ENCODE assay signal across 10 cellular contexts in the genomic region with DNA sequence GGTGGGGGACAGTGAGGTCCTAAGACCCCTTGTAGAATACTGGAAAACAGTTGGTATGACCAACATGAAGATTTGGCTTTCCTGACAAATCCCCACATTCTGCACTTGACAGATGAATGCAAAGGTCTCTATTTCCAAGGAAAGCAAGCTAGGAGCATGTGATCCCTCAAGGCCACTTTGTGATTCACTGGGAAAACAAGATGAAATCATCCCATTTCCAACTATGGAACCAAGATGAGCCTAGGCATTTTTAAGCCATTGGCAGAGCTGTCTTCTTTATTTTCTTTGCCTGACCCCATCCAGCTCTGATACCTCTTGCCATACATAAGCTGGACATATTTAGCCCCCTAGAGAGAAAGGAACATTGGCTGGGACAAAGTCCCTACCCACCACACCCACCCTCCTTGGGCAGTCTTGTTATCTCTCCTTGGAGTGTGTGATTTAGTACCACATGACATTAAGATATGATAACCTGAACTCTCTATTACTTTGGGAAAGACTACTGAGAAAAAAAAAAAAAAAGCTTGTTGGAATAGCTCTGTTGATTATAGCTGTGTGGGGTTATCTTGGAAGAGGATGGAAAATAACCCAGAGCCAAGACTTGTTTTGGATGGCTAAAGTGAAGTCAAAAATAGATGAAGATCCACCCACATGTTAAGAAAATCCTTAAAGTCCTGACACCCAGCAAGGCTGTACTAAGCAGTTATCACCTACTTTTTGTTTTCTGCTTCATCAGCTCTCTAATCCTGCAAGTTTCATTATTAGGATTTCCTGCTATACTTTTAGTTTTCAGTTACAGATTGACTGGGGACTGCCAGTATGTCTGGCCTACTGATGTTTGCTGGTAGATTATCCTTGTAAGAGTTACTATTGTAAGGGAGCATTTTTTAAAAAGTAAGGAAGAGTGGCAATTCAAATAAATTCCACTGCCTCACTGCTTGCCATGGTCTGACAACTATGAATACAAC.
DNase-seq lines count a peak whose midpoint lies in the region; ATAC-seq and TF ChIP-seq lines count a peak whose summit lies in the region.
"Had no signal": no experiment of that assay in that cellular context is flagged by ENCODE, and none has a peak within 500 bp of the region (broad histone marks: within the 10 kb centered on the region; RNA-seq: fewer than 3 reads in every experiment).

No MANE protein-coding gene starts in this region.

- intact Hi-C loops in left ventricle myocardium superior (cut with micrococcal nuclease), result no loop called here
- intact Hi-C loops in CD14-positive monocyte (cut with micrococcal nuclease), result no loop called here

- H3K36me3 Mint-ChIP-seq in CD14-positive monocyte, result no peaks in the 10 kb centered on the region
- no peaks in the 10 kb centered on the region for H3K36me3 Mint-ChIP-seq in activated naive CD8-positive, alpha-beta T cell treated with anti-CD3 and anti-CD28 coated beads for 36 hours

- no peak overlapping the region for H3K4me3 Mint-ChIP-seq in CD14-positive monocyte
- no peak overlapping the region for H3K4me3 Mint-ChIP-seq in activated naive CD8-positive, alpha-beta T cell treated with anti-CD3 and anti-CD28 coated beads for 36 hours

- in situ Hi-C loops in HAP-1 (cut with MboI; ENCODE audit: low sequenced_read_pairs), result loop anchor here (25.0 kb wide), 1 partner anchor 719 kb away; no protein-coding TSS in a partner anchor

- peak; percentile 87 for ATAC-seq in GM18511 (IDR thresholded peaks at IDR 0.05; ENCODE audit: unreplicated experiment)
- ATAC-seq in GM21526 (IDR thresholded peaks at IDR 0.05; ENCODE audit: low FRiP score, unreplicated experiment), result peak; percentile 79
- peak; percentile 85 for ATAC-seq in HG03460 (IDR thresholded peaks at IDR 0.05; ENCODE audit: unreplicated experiment)
- peak; percentile 53 for ATAC-seq in left ventricle myocardium superior

- H3K27me3 Mint-ChIP-seq in CD14-positive monocyte (ENCODE audit: low read depth in 3 of 3), result no peaks in the 10 kb centered on the region
- no peaks in the 10 kb centered on the region for H3K27me3 Mint-ChIP-seq in activated naive CD8-positive, alpha-beta T cell treated with anti-CD3 and anti-CD28 coated beads for 36 hours

- no peak overlapping the region for H3K4me3 ChIP-seq in HAP-1
- H3K4me3 ChIP-seq: cardiac muscle cell had no signal

- H3K36me3 ChIP-seq in HAP-1 (replicated peaks), result no peaks in the 10 kb centered on the region
- H3K36me3 ChIP-seq: cardiac muscle cell had no signal

- H3K4me1 Mint-ChIP-seq in CD14-positive monocyte, result peaks cover 20% of the 10 kb centered on the region
- peaks cover 2% of the 10 kb centered on the region for H3K4me1 Mint-ChIP-seq in activated naive CD8-positive, alpha-beta T cell treated with anti-CD3 and anti-CD28 coated beads for 36 hours

- H3K9me3 Mint-ChIP-seq in CD14-positive monocyte, result no peaks in the 10 kb centered on the region
- H3K9me3 Mint-ChIP-seq in activated naive CD8-positive, alpha-beta T cell treated with anti-CD3 and anti-CD28 coated beads for 36 hours, result no peaks in the 10 kb centered on the region

- no peak for TF ChIP-seq CTCF in CD14-positive monocyte (IDR thresholded peaks at IDR 0.05)

- no peak overlapping the region for H3K27ac Mint-ChIP-seq in CD14-positive monocyte
- H3K27ac Mint-ChIP-seq in activated naive CD8-positive, alpha-beta T cell treated with anti-CD3 and anti-CD28 coated beads for 36 hours, result no peak overlapping the region

- DNase-seq in left ventricle myocardium superior, result no peak
- no peak for DNase-seq in CD14-positive monocyte (ENCODE audit: low spot score)
- no peak for DNase-seq in HAP-1 (ENCODE audit: low spot score in 2 of 2)
- no peak for DNase-seq in activated naive CD8-positive, alpha-beta T cell treated with anti-CD3 and anti-CD28 coated beads for 36 hours
- DNase-seq in NCI-H1436 (lab: John Stamatoyannopoulos, UW), result no peak
- DNase-seq: stimulated activated CD4-positive, alpha-beta T cell treated with anti-CD3 and anti-CD28 coated beads, Interleukin-4, amount 100 ng/mL, for 1 hour had no signal

- H3K4me1 ChIP-seq in HAP-1, result peaks cover 32% of the 10 kb centered on the region

- H3K27me3 ChIP-seq in HAP-1 (ENCODE audit: low read depth), result no peaks in the 10 kb centered on the region
- H3K27me3 ChIP-seq: cardiac muscle cell had no signal

- no peaks in the 10 kb centered on the region for H3K9me3 ChIP-seq in HAP-1
